ENCODE assay signal across 1 cellular context in genomic region chr10:21175797-21176196, GRCh38.
TF ChIP-seq lines count a peak whose summit lies in the region.

No MANE protein-coding gene starts in this region.

TF ChIP-seq in HepG2, 621 proteins besides CTCF, POLR2A, EP300 and RAD21:
- TF ChIP-seq ZMYM4 (CRISPR knock-in tag; IDR thresholded peaks at IDR 0.05) (no peak), FOSL2 (CRISPR knock-in tag; IDR thresholded peaks at IDR 0.05) (0 out of 2 replicates have a peak, but pooled peaks have one; percentile 7)
